In the genomic region with DNA sequence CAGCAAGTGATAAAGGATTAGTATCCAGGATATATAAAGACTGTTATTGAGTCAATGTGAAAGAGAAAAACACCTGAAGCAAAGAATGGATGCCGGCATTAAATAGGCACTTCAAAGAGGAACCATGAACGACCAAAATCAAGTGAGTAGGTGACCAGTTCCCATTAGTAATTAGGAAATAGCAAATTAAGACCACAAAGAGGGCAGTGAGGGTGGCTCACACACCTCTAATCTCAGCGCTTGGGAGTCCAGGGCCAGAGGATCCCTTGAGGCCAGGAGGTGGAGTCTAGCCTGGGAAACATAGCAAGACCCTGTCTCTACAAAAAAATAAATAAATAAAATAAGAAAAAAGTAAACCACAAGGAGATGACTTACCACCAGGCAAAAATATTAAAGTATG, we compare ENCODE assay signal across 8 cellular contexts. TPM values are rescaled to one million over a fixed set of nuclear protein-coding genes. Genes with fewer than 3 reads are reported as not detected.
DNase-seq lines count a peak whose midpoint lies in the region; ATAC-seq, FAIRE-seq and TF ChIP-seq lines count a peak whose summit lies in the region.

No MANE protein-coding gene starts in this region.

- DNase-seq in AG04449 (ENCODE audit: low read depth, low spot score) (no peak), GM23338 (ENCODE audit: low spot score) (no peak), astrocyte (ENCODE audit: low read depth) (no peak), NCI-H748 treated with DMSO at 0.1 percent for 48 hours (lab: John Stamatoyannopoulos, UW) (no peak), NCI-H1417 (lab: John Stamatoyannopoulos, UW) (no peak), NCI-H1436 (lab: John Stamatoyannopoulos, UW) (no peak), NCI-H2081 (lab: John Stamatoyannopoulos, UW) (no peak)

- H3K27ac ChIP-seq in GM23338 (ENCODE audit: low read depth) (no peak overlapping the region), astrocyte (ENCODE audit: low read depth, low read length) (no peak overlapping the region)

- no peak for ATAC-seq in GM23338

- H3K9me3 Mint-ChIP-seq in GM23338 (no peaks in the 10 kb centered on the region; the same call in 2 of the 3 replicates), astrocyte (ENCODE audit: unreplicated experiment) (peaks cover 4% of the 10 kb centered on the region)

- no peaks in the 10 kb centered on the region for H3K9me3 ChIP-seq in astrocyte (ENCODE audit: insufficient read depth, low read depth, low read length)
- no peaks in the 10 kb centered on the region for H3K9me3 ChIP-seq in mononuclear cell (ENCODE audit: low read depth, low read length)

- H3K27ac Mint-ChIP-seq in GM23338 (no peak overlapping the region), astrocyte (ENCODE audit: unreplicated experiment) (no peak overlapping the region)

- no peaks in the 10 kb centered on the region for H3F3A ChIP-seq in GM23338 (replicated peaks; ENCODE audit: low read depth)

- no peak for FAIRE-seq in astrocyte (lab: Jason Lieb, UNC)

- CTCF ChIA-PET in AG04449 (lab: Yijun Ruan, JAX) = interaction anchor here (1.1 kb wide), 1 partner anchor 54 kb away, joined by 3 read pairs; no protein-coding TSS in a partner anchor

- peaks cover 38% of the 10 kb centered on the region for H3K27me3 Mint-ChIP-seq in GM23338 (ENCODE audit: insufficient read depth, low read depth, poor library complexity)
- peaks cover 48% of the 10 kb centered on the region for H3K27me3 Mint-ChIP-seq in astrocyte (ENCODE audit: low read depth, unreplicated experiment)

- H3K27me3 ChIP-seq in GM23338 (ENCODE audit: insufficient read depth) (peaks cover 51% of the 10 kb centered on the region), astrocyte (ENCODE audit: insufficient read depth, low read length) (peaks cover 17% of the 10 kb centered on the region), mononuclear cell (ENCODE audit: insufficient read depth, low read length) (peaks cover 4% of the 10 kb centered on the region)

- no peaks in the 10 kb centered on the region for H3K79me2 ChIP-seq in GM23338 (replicated peaks; ENCODE audit: insufficient read depth)
- no peaks in the 10 kb centered on the region for H3K79me2 ChIP-seq in astrocyte (ENCODE audit: insufficient read depth, low read length)

- peak overlapping the region; percentile 7 for H3K4me3 ChIP-seq in AG04449 (ENCODE audit: low read depth, low read length)
- H3K4me3 ChIP-seq in GM23338 = peak overlapping the region; percentile 73
- H3K4me3 ChIP-seq in astrocyte (ENCODE audit: insufficient read depth, low read depth, low read length) = peak overlapping the region; percentile 57
- H3K4me3 ChIP-seq in mononuclear cell (ENCODE audit: low read length) = peak overlapping the region; percentile 53

- H3K4me3 Mint-ChIP-seq in GM23338 = peak overlapping the region; percentile 82
- peak overlapping the region; percentile 81 for H3K4me3 Mint-ChIP-seq in astrocyte (ENCODE audit: unreplicated experiment)

- POLR2A ChIA-PET in AG04449 (lab: Yijun Ruan, JAX) = no interaction called here

- H4K20me1 ChIP-seq in GM23338 (replicated peaks; ENCODE audit: insufficient read depth) = no peaks in the 10 kb centered on the region
- H4K20me1 ChIP-seq in astrocyte (ENCODE audit: insufficient read depth, low read length) = no peaks in the 10 kb centered on the region

- peak overlapping the region; percentile 77 for H3K9ac ChIP-seq in astrocyte (ENCODE audit: low read length)

- peaks cover 16% of the 10 kb centered on the region for H3K4me1 Mint-ChIP-seq in GM23338
- peaks cover 6% of the 10 kb centered on the region for H3K4me1 Mint-ChIP-seq in astrocyte (ENCODE audit: low read depth, unreplicated experiment)

- H3K4me2 ChIP-seq in GM23338 = peak overlapping the region; percentile 90
- H3K4me2 ChIP-seq in astrocyte (ENCODE audit: low read length) = peak overlapping the region; percentile 89

- TF ChIP-seq CTCF in AG04449 (IDR thresholded peaks at IDR 0.05; ENCODE audit: insufficient read depth, low read length, missing control alignments) (no peak), GM23338 (conservative IDR thresholded peaks at IDR 0.05; ENCODE audit: low read depth in 2 of 2) (no peak), astrocyte (IDR thresholded peaks at IDR 0.05; ENCODE audit: insufficient read depth, low read depth, low read length) (no peak)

- peak overlapping the region; percentile 96 for H2AFZ ChIP-seq in GM23338
- H2AFZ ChIP-seq in astrocyte (ENCODE audit: low read depth, low read length) = no peak overlapping the region

- H3K36me3 ChIP-seq in GM23338 (ENCODE audit: insufficient read depth) (no peaks in the 10 kb centered on the region), astrocyte (ENCODE audit: insufficient read depth, low read length) (no peaks in the 10 kb centered on the region)

- H3K36me3 Mint-ChIP-seq in GM23338 (ENCODE audit: low read depth) (no peaks in the 10 kb centered on the region), astrocyte (ENCODE audit: low read depth, unreplicated experiment) (peaks cover 2% of the 10 kb centered on the region)

- H3K9me2 ChIP-seq in GM23338 (ENCODE audit: insufficient read depth) = no peaks in the 10 kb centered on the region; the same call in 1 of the 2 replicates

- H3K4me1 ChIP-seq in GM23338 (ENCODE audit: insufficient read depth) = peaks cover 18% of the 10 kb centered on the region
- peaks cover 3% of the 10 kb centered on the region for H3K4me1 ChIP-seq in astrocyte (ENCODE audit: insufficient read depth, low read length)
- H3K4me1 ChIP-seq in mononuclear cell (ENCODE audit: insufficient read depth, low read length) = peaks cover 51% of the 10 kb centered on the region

TF ChIP-seq in GM23338, 12 proteins besides CTCF, POLR2A, EP300 and RAD21 (continues in another document):
- TF ChIP-seq ZNF331 (CRISPR knock-in tag; IDR thresholded peaks at IDR 0.05; ENCODE audit: low read depth) = no peak
- TF ChIP-seq ZNF114 (CRISPR knock-in tag; IDR thresholded peaks at IDR 0.05) = no peak
- TF ChIP-seq STAT1 (IDR thresholded peaks at IDR 0.05; ENCODE audit: unreplicated experiment) = no peak
- TF ChIP-seq JUNB (IDR thresholded peaks at IDR 0.05; ENCODE audit: unreplicated experiment) = no peak
- TF ChIP-seq NANOG (IDR thresholded peaks at IDR 0.05; ENCODE audit: borderline replicate concordance) = no peak
- TF ChIP-seq EZH2 (IDR thresholded peaks at IDR 0.05; ENCODE audit: low read depth, unreplicated experiment) = no peak
- no peak for TF ChIP-seq EZH2phosphoT487 (IDR thresholded peaks at IDR 0.05; ENCODE audit: unreplicated experiment)
- TF ChIP-seq, protein P1, sequence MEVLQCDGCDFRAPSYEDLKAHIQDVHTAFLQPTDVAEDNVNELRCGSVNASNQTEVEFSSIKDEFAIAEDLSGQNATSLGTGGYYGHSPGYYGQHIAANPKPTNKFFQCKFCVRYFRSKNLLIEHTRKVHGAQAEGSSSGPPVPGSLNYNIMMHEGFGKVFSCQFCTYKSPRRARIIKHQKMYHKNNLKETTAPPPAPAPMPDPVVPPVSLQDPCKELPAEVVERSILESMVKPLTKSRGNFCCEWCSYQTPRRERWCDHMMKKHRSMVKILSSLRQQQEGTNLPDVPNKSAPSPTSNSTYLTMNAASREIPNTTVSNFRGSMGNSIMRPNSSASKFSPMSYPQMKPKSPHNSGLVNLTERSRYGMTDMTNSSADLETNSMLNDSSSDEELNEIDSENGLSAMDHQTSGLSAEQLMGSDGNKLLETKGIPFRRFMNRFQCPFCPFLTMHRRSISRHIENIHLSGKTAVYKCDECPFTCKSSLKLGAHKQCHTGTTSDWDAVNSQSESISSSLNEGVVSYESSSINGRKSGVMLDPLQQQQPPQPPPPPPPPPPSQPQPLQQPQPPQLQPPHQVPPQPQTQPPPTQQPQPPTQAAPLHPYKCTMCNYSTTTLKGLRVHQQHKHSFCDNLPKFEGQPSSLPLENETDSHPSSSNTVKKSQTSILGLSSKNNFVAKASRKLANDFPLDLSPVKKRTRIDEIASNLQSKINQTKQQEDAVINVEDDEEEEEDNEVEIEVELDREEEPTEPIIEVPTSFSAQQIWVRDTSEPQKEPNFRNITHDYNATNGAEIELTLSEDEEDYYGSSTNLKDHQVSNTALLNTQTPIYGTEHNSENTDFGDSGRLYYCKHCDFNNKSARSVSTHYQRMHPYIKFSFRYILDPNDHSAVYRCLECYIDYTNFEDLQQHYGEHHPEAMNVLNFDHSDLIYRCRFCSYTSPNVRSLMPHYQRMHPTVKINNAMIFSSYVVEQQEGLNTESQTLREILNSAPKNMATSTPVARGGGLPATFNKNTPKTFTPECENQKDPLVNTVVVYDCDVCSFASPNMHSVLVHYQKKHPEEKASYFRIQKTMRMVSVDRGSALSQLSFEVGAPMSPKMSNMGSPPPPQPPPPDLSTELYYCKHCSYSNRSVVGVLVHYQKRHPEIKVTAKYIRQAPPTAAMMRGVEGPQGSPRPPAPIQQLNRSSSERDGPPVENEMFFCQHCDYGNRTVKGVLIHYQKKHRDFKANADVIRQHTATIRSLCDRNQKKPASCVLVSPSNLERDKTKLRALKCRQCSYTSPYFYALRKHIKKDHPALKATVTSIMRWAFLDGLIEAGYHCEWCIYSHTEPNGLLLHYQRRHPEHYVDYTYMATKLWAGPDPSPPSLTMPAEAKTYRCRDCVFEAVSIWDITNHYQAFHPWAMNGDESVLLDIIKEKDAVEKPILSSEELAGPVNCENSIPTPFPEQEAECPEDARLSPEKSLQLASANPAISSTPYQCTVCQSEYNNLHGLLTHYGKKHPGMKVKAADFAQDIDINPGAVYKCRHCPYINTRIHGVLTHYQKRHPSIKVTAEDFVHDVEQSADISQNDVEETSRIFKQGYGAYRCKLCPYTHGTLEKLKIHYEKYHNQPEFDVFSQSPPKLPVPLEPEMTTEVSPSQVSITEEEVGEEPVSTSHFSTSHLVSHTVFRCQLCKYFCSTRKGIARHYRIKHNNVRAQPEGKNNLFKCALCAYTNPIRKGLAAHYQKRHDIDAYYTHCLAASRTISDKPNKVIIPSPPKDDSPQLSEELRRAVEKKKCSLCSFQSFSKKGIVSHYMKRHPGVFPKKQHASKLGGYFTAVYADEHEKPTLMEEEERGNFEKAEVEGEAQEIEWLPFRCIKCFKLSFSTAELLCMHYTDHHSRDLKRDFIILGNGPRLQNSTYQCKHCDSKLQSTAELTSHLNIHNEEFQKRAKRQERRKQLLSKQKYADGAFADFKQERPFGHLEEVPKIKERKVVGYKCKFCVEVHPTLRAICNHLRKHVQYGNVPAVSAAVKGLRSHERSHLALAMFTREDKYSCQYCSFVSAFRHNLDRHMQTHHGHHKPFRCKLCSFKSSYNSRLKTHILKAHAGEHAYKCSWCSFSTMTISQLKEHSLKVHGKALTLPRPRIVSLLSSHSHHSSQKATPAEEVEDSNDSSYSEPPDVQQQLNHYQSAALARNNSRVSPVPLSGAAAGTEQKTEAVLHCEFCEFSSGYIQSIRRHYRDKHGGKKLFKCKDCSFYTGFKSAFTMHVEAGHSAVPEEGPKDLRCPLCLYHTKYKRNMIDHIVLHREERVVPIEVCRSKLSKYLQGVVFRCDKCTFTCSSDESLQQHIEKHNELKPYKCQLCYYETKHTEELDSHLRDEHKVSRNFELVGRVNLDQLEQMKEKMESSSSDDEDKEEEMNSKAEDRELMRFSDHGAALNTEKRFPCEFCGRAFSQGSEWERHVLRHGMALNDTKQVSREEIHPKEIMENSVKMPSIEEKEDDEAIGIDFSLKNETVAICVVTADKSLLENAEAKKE (CRISPR knock-in tag; IDR thresholded peaks at IDR 0.05) = no peak

RNA-seq across cellular contexts. Expression of a gene that starts 1.5 kb away (rescaled TPM):
- not detected in 2 replicates for total RNA-seq in GM23338 (2014; rRNA removed; shearing (Covaris generic))
- polyA plus RNA-seq in GM23338 (2016; fragmentation: Nextera tagmentation; extraction: Ambion mirVana) = not detected in 2 replicates
- total RNA-seq in astrocyte (not detected in 2 replicates), mononuclear cell (not detected)

Comparison
In these comparisons a context has a peak if more than half of its experiments do, and no peak if none do; other contexts are left out.
1. H3K4me3 ChIP-seq: peak in every context shown above with its lines; median percentile 73 in GM23338; 57 in astrocyte; 53 in mononuclear cell; 7 in AG04449.